ENCODE assay signal across 8 cellular contexts in the genomic region with DNA sequence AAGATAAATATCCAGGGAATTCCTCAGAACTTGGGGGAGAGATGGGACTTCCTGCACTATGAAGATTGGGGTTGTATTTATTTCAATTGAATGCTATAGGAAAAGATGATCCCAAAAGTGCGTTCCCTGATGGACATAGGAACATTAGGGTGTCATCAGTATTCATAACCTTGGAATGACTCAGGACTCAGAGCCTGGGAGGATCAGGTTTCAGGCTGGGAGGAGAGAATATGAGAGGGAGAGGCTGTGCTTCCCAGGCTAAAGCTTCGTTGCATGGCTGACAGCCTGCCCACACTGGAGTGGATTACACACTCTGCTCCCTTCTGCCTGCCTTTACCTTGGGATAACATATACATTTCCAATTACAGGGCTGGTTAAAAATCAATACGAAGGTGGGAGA.
DNase-seq lines count a peak whose midpoint lies in the region; ATAC-seq and TF ChIP-seq lines count a peak whose summit lies in the region.

No MANE protein-coding gene starts in this region.

- H3K9me3 Mint-ChIP-seq in WTC11, result no peaks in the 10 kb centered on the region

- no peaks in the 10 kb centered on the region for H3K36me3 ChIP-seq in ACC112 (ENCODE audit: insufficient read depth, low read length)
- H3K36me3 ChIP-seq in HCT116 (ENCODE audit: control insufficient read depth in 1 of 2, insufficient read depth in 2 of 2, low read length in 2 of 2), result no peaks in the 10 kb centered on the region
- no peaks in the 10 kb centered on the region for H3K36me3 ChIP-seq in effector memory CD4-positive, alpha-beta T cell (ENCODE audit: control insufficient read depth, insufficient read depth, low read length)

- no peak overlapping the region for H3K4me3 Mint-ChIP-seq in WTC11

- ATAC-seq in HCT116 (peak; percentile 99), WTC11 (peak; percentile 90), HG03460 (IDR thresholded peaks at IDR 0.05; ENCODE audit: unreplicated experiment) (no peak)

- intact Hi-C loops in HCT116 (cut with micrococcal nuclease), result loop anchor here (5.0 kb wide), 1 partner anchor 118 kb away; a partner anchor contains a TSS

- no peaks in the 10 kb centered on the region for H4K20me1 ChIP-seq in HCT116 (ENCODE audit: insufficient read depth)

- RAD21 ChIA-PET in HCT116 (lab: Charles Lee; ENCODE audit: low non-redundant PET in 1 of 2, low total read pairs in 2 of 2, uncharacterized antibody in 2 of 2, unreplicated experiment in 2 of 2), result no interaction called here

- 0 out of 2 replicates have a peak, but pooled peaks have one; percentile 4 for TF ChIP-seq RAD21 in HCT116 (IDR thresholded peaks at IDR 0.05; ENCODE audit: low read depth)

- no peak overlapping the region for H3K27ac Mint-ChIP-seq in WTC11

- no peak for TF ChIP-seq POLR2A in HCT116 (IDR thresholded peaks at IDR 0.05; ENCODE audit: borderline replicate concordance, extremely low read depth, insufficient read depth, insufficient read length)

- H3K36me3 Mint-ChIP-seq in WTC11, result no peaks in the 10 kb centered on the region

- no TSS peak for BruUV-seq in HCT116 (replicated peaks; lab: Mats Ljungman, UMichigan)

- H3K9ac ChIP-seq in HCT116 (ENCODE audit: low read length), result peak overlapping the region; percentile 37; the same call in 1 of the 2 replicates

- H3K27me3 ChIP-seq in ACC112 (ENCODE audit: insufficient read depth, low read length), result no peaks in the 10 kb centered on the region
- no peaks in the 10 kb centered on the region for H3K27me3 ChIP-seq in HCT116 (ENCODE audit: insufficient read depth, low read length)
- no peaks in the 10 kb centered on the region for H3K27me3 ChIP-seq in effector memory CD4-positive, alpha-beta T cell (replicated peaks; ENCODE audit: control insufficient read depth, insufficient read depth, low read length, poor library complexity, severe bottlenecking)

- H3K4me3 ChIP-seq in ACC112 (ENCODE audit: low read depth, low read length) (no peak overlapping the region), HCT116 (replicated peaks in 1 of 2; ENCODE audit: low read depth in 1 of 2, low read length in 2 of 2) (peak overlapping the region in 1 of 2 experiments; percentile 5; a peak in 1 of 4 replicates)
- no peak overlapping the region for H3K4me3 ChIP-seq in effector memory CD4-positive, alpha-beta T cell (ENCODE audit: insufficient read depth, low read depth, low read length, poor library complexity, severe bottlenecking)

- H3K4me1 Mint-ChIP-seq in WTC11, result peaks cover 12% of the 10 kb centered on the region

- H3K4me2 ChIP-seq in HCT116 (ENCODE audit: low read length), result peak overlapping the region; percentile 55

- no peaks in the 10 kb centered on the region for H3K9me3 ChIP-seq in HCT116 (ENCODE audit: control insufficient read depth in 1 of 2, insufficient read depth in 1 of 2, low read depth in 1 of 2, low read length in 2 of 2)
- no peaks in the 10 kb centered on the region for H3K9me3 ChIP-seq in effector memory CD4-positive, alpha-beta T cell (ENCODE audit: control insufficient read depth, low read length)

- H3K79me2 ChIP-seq in ACC112 (ENCODE audit: control insufficient read depth, insufficient read depth, low read length, unreplicated experiment) (no peaks in the 10 kb centered on the region), HCT116 (ENCODE audit: insufficient read depth, low read length) (no peaks in the 10 kb centered on the region)

- peak overlapping the region; percentile 22; the same call in 1 of the 2 replicates for H3K27ac ChIP-seq in ACC112 (ENCODE audit: low read depth, low read length)
- peak overlapping the region; percentile 5; the same call in 1 of the 2 replicates for H3K27ac ChIP-seq in HCT116 (ENCODE audit: low read depth, low read length)
- H3K27ac ChIP-seq in effector memory CD4-positive, alpha-beta T cell (ENCODE audit: insufficient read depth, low read length, poor library complexity, severe bottlenecking), result no peak overlapping the region

- peak overlapping the region; percentile 72 for H2AFZ ChIP-seq in ACC112 (ENCODE audit: low read length, unreplicated experiment)
- peak overlapping the region; percentile 96 for H2AFZ ChIP-seq in HCT116 (ENCODE audit: low read depth, low read length, poor library complexity, severe bottlenecking)

- H3K27me3 Mint-ChIP-seq in WTC11 (ENCODE audit: low read depth), result no peaks in the 10 kb centered on the region

- peak; percentile 60 for DNase-seq in HCT116 (ENCODE audit: low read depth, low spot score)
- no peak for DNase-seq in WTC11 (ENCODE audit: low spot score)
- DNase-seq in iPS-NIHi11 (ENCODE audit: low spot score), result peak; percentile 65
- no peak for DNase-seq in RPMI8226
- no peak for DNase-seq in GDM1 (lab: John Stamatoyannopoulos, UW)
- no peak for DNase-seq in effector memory CD4-positive, alpha-beta T cell

- POLR2A ChIA-PET in HCT116 (lab: Charles Lee), result no interaction called here
- POLR2A ChIA-PET in WTC11 (lab: Charles Lee), result no interaction called here

- H3K9me2 ChIP-seq in HCT116 (ENCODE audit: insufficient read depth), result no peaks in the 10 kb centered on the region

- CTCF ChIA-PET in HCT116 (lab: Charles Lee), result no interaction called here
- CTCF ChIA-PET in WTC11 (lab: Charles Lee), result interaction anchor here (0.6 to 1.5 kb wide), 6 partner anchors 19 to 191 kb away, joined by 3 to 5 read pairs (median 3); no protein-coding TSS in a partner anchor

- H3K4me1 ChIP-seq in ACC112 (ENCODE audit: control insufficient read depth, insufficient read depth, low read length, unreplicated experiment) (peaks cover 8% of the 10 kb centered on the region), HCT116 (ENCODE audit: control insufficient read depth in 1 of 2, insufficient read depth in 2 of 2, low read length in 2 of 2) (peaks cover 7 to 18% of the 10 kb centered on the region in 2 experiments; a peak in 3 of 4 replicates)
- no peaks in the 10 kb centered on the region for H3K4me1 ChIP-seq in effector memory CD4-positive, alpha-beta T cell (ENCODE audit: control insufficient read depth, insufficient read depth, low read length, poor library complexity, severe bottlenecking)

- no peak for TF ChIP-seq CTCF in HCT116 (IDR thresholded peaks at IDR 0.05 in 2 of 3, conservative IDR thresholded peaks at IDR 0.05 in 1 of 3; ENCODE audit: borderline replicate concordance in 1 of 3, insufficient read depth in 1 of 3, low read depth in 2 of 3, low read length in 2 of 3)
- no peak for TF ChIP-seq CTCF in WTC11 (IDR thresholded peaks at IDR 0.05)

TF ChIP-seq in HCT116, 20 proteins besides CTCF, POLR2A, EP300 and RAD21 (continues in another document):
- TF ChIP-seq EZH2 (IDR thresholded peaks at IDR 0.05) (no peak), POLR2AphosphoS5 (IDR thresholded peaks at IDR 0.05; ENCODE audit: low read depth, low read length) (0 out of 2 replicates have a peak, but pooled peaks have one; percentile 38)
- TF ChIP-seq, protein P1, sequence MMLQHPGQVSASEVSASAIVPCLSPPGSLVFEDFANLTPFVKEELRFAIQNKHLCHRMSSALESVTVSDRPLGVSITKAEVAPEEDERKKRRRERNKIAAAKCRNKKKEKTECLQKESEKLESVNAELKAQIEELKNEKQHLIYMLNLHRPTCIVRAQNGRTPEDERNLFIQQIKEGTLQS (IDR thresholded peaks at IDR 0.05), result no peak
- TF ChIP-seq, protein P2, sequence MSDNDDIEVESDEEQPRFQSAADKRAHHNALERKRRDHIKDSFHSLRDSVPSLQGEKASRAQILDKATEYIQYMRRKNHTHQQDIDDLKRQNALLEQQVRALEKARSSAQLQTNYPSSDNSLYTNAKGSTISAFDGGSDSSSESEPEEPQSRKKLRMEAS (IDR thresholded peaks at IDR 0.05), result peak; percentile 22; the same call in 1 of the 2 replicates

TF ChIP-seq in WTC11, 78 proteins besides CTCF, POLR2A, EP300 and RAD21 (continues in another document):
- TF ChIP-seq, protein P3, sequence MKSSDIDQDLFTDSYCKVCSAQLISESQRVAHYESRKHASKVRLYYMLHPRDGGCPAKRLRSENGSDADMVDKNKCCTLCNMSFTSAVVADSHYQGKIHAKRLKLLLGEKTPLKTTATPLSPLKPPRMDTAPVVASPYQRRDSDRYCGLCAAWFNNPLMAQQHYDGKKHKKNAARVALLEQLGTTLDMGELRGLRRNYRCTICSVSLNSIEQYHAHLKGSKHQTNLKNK (CRISPR knock-in tag; IDR thresholded peaks at IDR 0.05), result no peak
- TF ChIP-seq, protein P4, sequence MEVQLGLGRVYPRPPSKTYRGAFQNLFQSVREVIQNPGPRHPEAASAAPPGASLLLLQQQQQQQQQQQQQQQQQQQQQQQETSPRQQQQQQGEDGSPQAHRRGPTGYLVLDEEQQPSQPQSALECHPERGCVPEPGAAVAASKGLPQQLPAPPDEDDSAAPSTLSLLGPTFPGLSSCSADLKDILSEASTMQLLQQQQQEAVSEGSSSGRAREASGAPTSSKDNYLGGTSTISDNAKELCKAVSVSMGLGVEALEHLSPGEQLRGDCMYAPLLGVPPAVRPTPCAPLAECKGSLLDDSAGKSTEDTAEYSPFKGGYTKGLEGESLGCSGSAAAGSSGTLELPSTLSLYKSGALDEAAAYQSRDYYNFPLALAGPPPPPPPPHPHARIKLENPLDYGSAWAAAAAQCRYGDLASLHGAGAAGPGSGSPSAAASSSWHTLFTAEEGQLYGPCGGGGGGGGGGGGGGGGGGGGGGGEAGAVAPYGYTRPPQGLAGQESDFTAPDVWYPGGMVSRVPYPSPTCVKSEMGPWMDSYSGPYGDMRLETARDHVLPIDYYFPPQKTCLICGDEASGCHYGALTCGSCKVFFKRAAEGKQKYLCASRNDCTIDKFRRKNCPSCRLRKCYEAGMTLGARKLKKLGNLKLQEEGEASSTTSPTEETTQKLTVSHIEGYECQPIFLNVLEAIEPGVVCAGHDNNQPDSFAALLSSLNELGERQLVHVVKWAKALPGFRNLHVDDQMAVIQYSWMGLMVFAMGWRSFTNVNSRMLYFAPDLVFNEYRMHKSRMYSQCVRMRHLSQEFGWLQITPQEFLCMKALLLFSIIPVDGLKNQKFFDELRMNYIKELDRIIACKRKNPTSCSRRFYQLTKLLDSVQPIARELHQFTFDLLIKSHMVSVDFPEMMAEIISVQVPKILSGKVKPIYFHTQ (CRISPR knock-in tag; IDR thresholded peaks at IDR 0.05), result no peak
- TF ChIP-seq NFYB (CRISPR knock-in tag; conservative IDR thresholded peaks at IDR 0.05; ENCODE audit: low read depth), result no peak
- TF ChIP-seq GABPB1 (CRISPR knock-in tag; IDR thresholded peaks at IDR 0.05), result no peak

Comparison
In these comparisons a context has a peak if more than half of its experiments do, and no peak if none do; other contexts are left out.
1. DNase-seq: peak in HCT116 (single experiment) and iPS-NIHi11 (single experiment); none in WTC11 (single experiment), RPMI8226 (single experiment), GDM1 (single experiment) and effector memory CD4-positive, alpha-beta T cell (0 of 3).